17 cellular contexts compared by ENCODE assay signal in the genomic region with DNA sequence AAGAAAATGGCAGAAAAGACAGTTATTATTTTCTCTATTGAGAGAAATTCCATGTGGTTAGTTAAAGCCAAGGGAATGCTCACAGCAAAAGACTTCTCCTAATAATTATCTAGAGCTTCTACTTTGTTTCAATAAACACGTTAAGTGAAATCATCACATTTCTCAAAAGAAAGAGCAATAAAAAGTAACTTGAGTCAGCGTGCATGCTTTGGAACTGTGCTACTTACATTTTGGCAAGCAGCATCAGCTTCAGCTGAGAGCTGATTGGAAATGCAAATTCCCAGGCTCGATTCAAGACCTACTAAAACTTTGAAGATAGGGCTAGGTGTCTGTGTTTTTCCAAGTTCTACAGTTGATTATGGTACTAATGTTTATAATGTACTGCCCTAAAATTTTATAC.
A peak's percentile ranks its signal among the peaks of the same experiment; 100 is the strongest.
DNase-seq lines count a peak whose midpoint lies in the region; ATAC-seq and TF ChIP-seq lines count a peak whose summit lies in the region.
"Had no signal": no experiment of that assay in that cellular context is flagged by ENCODE, and none has a peak within 500 bp of the region (broad histone marks: within the 10 kb centered on the region; RNA-seq: fewer than 3 reads in every experiment).

No MANE protein-coding gene starts in this region.

- no peak for ATAC-seq in Right ventricle myocardium superior (ENCODE audit: poor library complexity)
- ATAC-seq: A549; activated CD4-positive, CD25-positive, alpha-beta regulatory T cell treated with anti-CD3 and anti-CD28 coated beads, Interleukin-2, amount 50 U/mL, for 24 hours; CD8-positive, alpha-beta T cell; natural killer cell treated with Interleukin-12 subunit alpha and Interleukin-12 subunit beta and Interleukin-15 and Interleukin-18, amount 100 ng/mL, for 72 hours; stimulated activated naive B cell treated with anti-CD40 and anti-IgM and Interleukin-4, amounts not matched to agents 10 μg/mL and 1 μg/mL and 100 μg/mL, for 72 hours had no signal

- H3K4me3 ChIP-seq in cardiac fibroblast (replicated peaks in 1 of 2; ENCODE audit: low read depth in 2 of 2, low read length in 2 of 2): no peak overlapping the region
- H3K4me3 ChIP-seq: A549, hepatocyte had no signal

- intact Hi-C loops in Right ventricle myocardium superior (cut with DNase I): no loop called here

- no peak for TF ChIP-seq CTCF in cardiac fibroblast (IDR thresholded peaks at IDR 0.05; ENCODE audit: low read depth, low read length)

- DNase-seq in NCI-H748 (lab: John Stamatoyannopoulos, UW; ENCODE audit: unreplicated experiment) (peak; percentile 75), NCI-H748 treated with DMSO at 0.1 percent for 48 hours (lab: John Stamatoyannopoulos, UW) (no peak), NCI-H2171 treated with DMSO at 0.1 percent for 48 hours (lab: John Stamatoyannopoulos, UW) (peak; percentile 87), cardiac fibroblast (ENCODE audit: low read depth in 2 of 2) (peak; percentile 3 to 6), Right ventricle myocardium superior (no peak), amniotic stem cell (lab: John Stamatoyannopoulos, UW) (no peak)
- DNase-seq in activated naive CD4-positive, alpha-beta T cell (lab: John Stamatoyannopoulos, UW): no peak
- no peak for DNase-seq in effector CD4-positive, alpha-beta T cell
- DNase-seq: CD8-positive, alpha-beta T cell; effector memory CD4-positive, alpha-beta T cell; stimulated activated CD4-positive, alpha-beta T cell treated with anti-CD3 and anti-CD28 coated beads, Interleukin-15, amount 100 ng/mL, for 24 hours; stimulated activated naive B cell treated with anti-CD40 and anti-IgM and Interleukin-4, amounts not matched to agents 10 μg/mL and 1 μg/mL and 100 μg/mL, for 72 hours; T-helper 2 cell had no signal

Comparison
In these comparisons a context has a peak if more than half of its experiments do, and no peak if none do; other contexts are left out.
1. DNase-seq: peak in NCI-H748 (single experiment), NCI-H2171 treated with DMSO at 0.1 percent for 48 hours (single experiment) and cardiac fibroblast (2 of 2); none in NCI-H748 treated with DMSO at 0.1 percent for 48 hours (single experiment), activated naive CD4-positive, alpha-beta T cell (0 of 4), effector CD4-positive, alpha-beta T cell (single experiment), Right ventricle myocardium superior (single experiment) and amniotic stem cell (single experiment).